31 cellular contexts compared by ENCODE assay signal in genomic region chr7:148026713-148027112, GRCh38.
"Had no signal": no experiment of that assay in that cellular context is flagged by ENCODE, and none has a peak within 500 bp of the region (broad histone marks: within the 10 kb centered on the region; RNA-seq: fewer than 3 reads in every experiment).

No MANE protein-coding gene starts in this region.

- H3K36me3 Mint-ChIP-seq: activated naive CD4-positive, alpha-beta T cell treated with anti-CD3 and anti-CD28 coated beads, Interleukin-2, amount 10 ng/mL, durations not matched to agents 7 days and 5 days; activated naive CD4-positive, alpha-beta T cell treated with anti-CD3 and anti-CD28 coated beads, Interleukin-2, amount 50 U/mL, for 72 hours; activated naive CD8-positive, alpha-beta T cell treated with anti-CD3 and anti-CD28 coated beads, Interleukin-2, amount 10 ng/mL, durations not matched to agents 7 days and 5 days; brain had no signal

- H3K27ac ChIP-seq: ascending aorta, breast epithelium, cardiac muscle cell, coronary artery, dorsolateral prefrontal cortex, esophagus squamous epithelium, gastroesophageal sphincter, heart right ventricle had no signal

- DNase-seq: activated CD4-positive, alpha-beta memory T cell treated with anti-CD3 and anti-CD28 coated beads, Interleukin-2, amount 10 ng/mL, durations not matched to agents 7 days and 5 days; activated CD4-positive, alpha-beta T cell treated with anti-CD3 and anti-CD28 coated beads for 36 hours; activated CD4-positive, alpha-beta T cell treated with anti-CD3 and anti-CD28 coated beads, Interleukin-2, amount 10 ng/mL, durations not matched to agents 7 days and 5 days; activated CD4-positive, alpha-beta T cell treated with anti-CD3 and anti-CD28 coated beads, Interleukin-2, amount 50 U/mL, for 4 hours; activated CD4-positive, CD25-positive, alpha-beta regulatory T cell; activated CD4-positive, CD25-positive, alpha-beta regulatory T cell treated with anti-CD3 and anti-CD28 coated beads, Interleukin-2, amount 50 U/mL, for 72 hours; activated CD8-positive, alpha-beta memory T cell treated with anti-CD3 and anti-CD28 coated beads, Interleukin-2, amount 50 U/mL, for 48 hours; activated gamma-delta T cell; activated naive CD4-positive, alpha-beta T cell; activated naive CD4-positive, alpha-beta T cell treated with anti-CD3 and anti-CD28 coated beads, Interleukin-2, amount 10 ng/mL, durations not matched to agents 7 days and 5 days; activated naive CD8-positive, alpha-beta T cell treated with anti-CD3 and anti-CD28 coated beads, Interleukin-2, amount 10 ng/mL, durations not matched to agents 7 days and 5 days; activated T-cell treated with anti-CD3 and anti-CD28 coated beads for 4 hours; activated T-cell treated with anti-CD3 and anti-CD28 coated beads, Interleukin-2, amount 50 U/mL, for 24 hours; activated T-cell treated with anti-CD3 and anti-CD28 coated beads, Interleukin-2, amount 50 U/mL, for 72 hours; central memory CD4-positive, alpha-beta T cell; cerebellar nuclear complex; dorsolateral prefrontal cortex; effector memory CD8-positive, alpha-beta T cell; erythroblast; esophagus squamous epithelium; foreskin melanocyte; heart right ventricle; T-helper 2 cell had no signal

- H3K4me1 ChIP-seq: ascending aorta, breast epithelium, esophagus squamous epithelium, gastroesophageal sphincter, heart right ventricle had no signal

- H3K4me3 Mint-ChIP-seq: activated CD4-positive, alpha-beta memory T cell treated with anti-CD3 and anti-CD28 coated beads, Interleukin-2, amount 10 ng/mL, durations not matched to agents 7 days and 5 days; activated CD4-positive, alpha-beta T cell treated with anti-CD3 and anti-CD28 coated beads for 36 hours; activated CD4-positive, alpha-beta T cell treated with anti-CD3 and anti-CD28 coated beads, Interleukin-2, amount 10 ng/mL, durations not matched to agents 7 days and 5 days; activated naive CD4-positive, alpha-beta T cell treated with anti-CD3 and anti-CD28 coated beads, Interleukin-2, amount 10 ng/mL, durations not matched to agents 7 days and 5 days; activated naive CD8-positive, alpha-beta T cell treated with anti-CD3 and anti-CD28 coated beads, Interleukin-2, amount 10 ng/mL, durations not matched to agents 7 days and 5 days; activated T-cell treated with anti-CD3 and anti-CD28 coated beads, Interleukin-2, amount 50 U/mL, for 24 hours; activated T-cell treated with anti-CD3 and anti-CD28 coated beads, Interleukin-2, amount 50 U/mL, for 72 hours; brain; dendritic cell treated with granulocyte-macrophage colony-stimulating factor and Interleukin-4, amounts not matched to agents 40 ng/mL and 50 ng/mL, for 4 days; effector memory CD8-positive, alpha-beta T cell had no signal

- H3K4me3 ChIP-seq: ascending aorta, breast epithelium, cardiac muscle cell, coronary artery, dorsolateral prefrontal cortex, esophagus squamous epithelium, gastroesophageal sphincter, heart right ventricle had no signal

- H3K27me3 ChIP-seq: ascending aorta, cardiac muscle cell, dorsolateral prefrontal cortex, esophagus squamous epithelium, gastroesophageal sphincter, heart right ventricle had no signal

- H3K4me1 Mint-ChIP-seq: activated CD4-positive, alpha-beta memory T cell treated with anti-CD3 and anti-CD28 coated beads, Interleukin-2, amount 10 ng/mL, durations not matched to agents 7 days and 5 days; activated CD4-positive, alpha-beta T cell treated with anti-CD3 and anti-CD28 coated beads for 36 hours; activated CD4-positive, alpha-beta T cell treated with anti-CD3 and anti-CD28 coated beads, Interleukin-2, amount 10 ng/mL, durations not matched to agents 7 days and 5 days; activated naive CD4-positive, alpha-beta T cell treated with anti-CD3 and anti-CD28 coated beads, Interleukin-2, amount 10 ng/mL, durations not matched to agents 7 days and 5 days; activated naive CD8-positive, alpha-beta T cell treated with anti-CD3 and anti-CD28 coated beads, Interleukin-2, amount 10 ng/mL, durations not matched to agents 7 days and 5 days had no signal

- H3K36me3 ChIP-seq: ascending aorta, breast epithelium, cardiac muscle cell, esophagus squamous epithelium, gastroesophageal sphincter, heart right ventricle had no signal

- ATAC-seq: activated CD4-positive, alpha-beta T cell treated with anti-CD3 and anti-CD28 coated beads for 36 hours; activated naive CD4-positive, alpha-beta T cell treated with anti-CD3 and anti-CD28 coated beads, Interleukin-2, amount 50 U/mL, for 72 hours; activated T-cell treated with anti-CD3 and anti-CD28 coated beads, Interleukin-2, amount 50 U/mL, for 72 hours; effector memory CD8-positive, alpha-beta T cell; gastroesophageal sphincter; heart right ventricle had no signal

- H3K9me3 ChIP-seq: ascending aorta, breast epithelium, esophagus squamous epithelium, gastroesophageal sphincter, heart right ventricle had no signal

- H3K27ac Mint-ChIP-seq: activated CD4-positive, alpha-beta memory T cell treated with anti-CD3 and anti-CD28 coated beads, Interleukin-2, amount 10 ng/mL, durations not matched to agents 7 days and 5 days; activated CD4-positive, alpha-beta T cell treated with anti-CD3 and anti-CD28 coated beads for 36 hours; activated CD4-positive, alpha-beta T cell treated with anti-CD3 and anti-CD28 coated beads, Interleukin-2, amount 10 ng/mL, durations not matched to agents 7 days and 5 days; activated naive CD4-positive, alpha-beta T cell treated with anti-CD3 and anti-CD28 coated beads, Interleukin-2, amount 10 ng/mL, durations not matched to agents 7 days and 5 days; activated naive CD4-positive, alpha-beta T cell treated with anti-CD3 and anti-CD28 coated beads, Interleukin-2, amount 50 U/mL, for 72 hours; activated naive CD8-positive, alpha-beta T cell treated with anti-CD3 and anti-CD28 coated beads, Interleukin-2, amount 10 ng/mL, durations not matched to agents 7 days and 5 days; activated T-cell treated with anti-CD3 and anti-CD28 coated beads, Interleukin-2, amount 50 U/mL, for 24 hours; activated T-cell treated with anti-CD3 and anti-CD28 coated beads, Interleukin-2, amount 50 U/mL, for 72 hours; brain; dendritic cell treated with granulocyte-macrophage colony-stimulating factor and Interleukin-4, amounts not matched to agents 40 ng/mL and 50 ng/mL, for 4 days; effector memory CD8-positive, alpha-beta T cell had no signal

- H3K9me3 Mint-ChIP-seq: activated CD4-positive, alpha-beta memory T cell treated with anti-CD3 and anti-CD28 coated beads, Interleukin-2, amount 10 ng/mL, durations not matched to agents 7 days and 5 days; activated CD4-positive, alpha-beta T cell treated with anti-CD3 and anti-CD28 coated beads, Interleukin-2, amount 10 ng/mL, durations not matched to agents 7 days and 5 days; activated naive CD4-positive, alpha-beta T cell treated with anti-CD3 and anti-CD28 coated beads, Interleukin-2, amount 10 ng/mL, durations not matched to agents 7 days and 5 days; activated naive CD4-positive, alpha-beta T cell treated with anti-CD3 and anti-CD28 coated beads, Interleukin-2, amount 50 U/mL, for 72 hours; activated naive CD8-positive, alpha-beta T cell treated with anti-CD3 and anti-CD28 coated beads, Interleukin-2, amount 10 ng/mL, durations not matched to agents 7 days and 5 days; activated T-cell treated with anti-CD3 and anti-CD28 coated beads, Interleukin-2, amount 50 U/mL, for 24 hours; brain had no signal

- H3K27me3 Mint-ChIP-seq: activated CD4-positive, alpha-beta memory T cell treated with anti-CD3 and anti-CD28 coated beads, Interleukin-2, amount 10 ng/mL, durations not matched to agents 7 days and 5 days; activated CD4-positive, alpha-beta T cell treated with anti-CD3 and anti-CD28 coated beads, Interleukin-2, amount 10 ng/mL, durations not matched to agents 7 days and 5 days; activated naive CD4-positive, alpha-beta T cell treated with anti-CD3 and anti-CD28 coated beads, Interleukin-2, amount 10 ng/mL, durations not matched to agents 7 days and 5 days; activated naive CD8-positive, alpha-beta T cell treated with anti-CD3 and anti-CD28 coated beads, Interleukin-2, amount 10 ng/mL, durations not matched to agents 7 days and 5 days; activated T-cell treated with anti-CD3 and anti-CD28 coated beads, Interleukin-2, amount 50 U/mL, for 24 hours; brain; dendritic cell treated with granulocyte-macrophage colony-stimulating factor and Interleukin-4, amounts not matched to agents 40 ng/mL and 50 ng/mL, for 4 days; effector memory CD8-positive, alpha-beta T cell had no signal
